8 cellular contexts compared by ENCODE assay signal in genomic region chr22:26656896-26657851, GRCh38. TPM values are rescaled to one million over a fixed set of nuclear protein-coding genes. Genes with fewer than 3 reads are reported as not detected.
DNase-seq lines count a peak whose midpoint lies in the region; ATAC-seq and TF ChIP-seq lines count a peak whose summit lies in the region.

MIAT (plus strand) TSS chr22:26657588.

- H3K4me1 ChIP-seq in BE2C (peaks cover 5% of the 10 kb centered on the region), HAP-1 (peaks cover 27% of the 10 kb centered on the region)

- in situ Hi-C loops in HAP-1 (cut with MboI; ENCODE audit: low sequenced_read_pairs), result no loop called here

- H3K4me3 ChIP-seq in BE2C (ENCODE audit: low read depth, low read length) (peak within 1 kb of the TSS; percentile 76), HAP-1 (peak within 1 kb of the TSS; percentile 33), kidney epithelial cell (ENCODE audit: low read depth, low read length) (peak within 1 kb of the TSS; percentile 17)

- H3K4me3 Mint-ChIP-seq in T-helper 1 cell treated with Interleukin-12 subunit alpha and Interleukin-12 subunit beta and Interleukin-4 antibody, amounts not matched to agents 30 μg/mL and 1 μg/mL, for 36 hours, result peak within 1 kb of the TSS; percentile 96
- peak within 1 kb of the TSS; percentile 93 to 99 (median 96) for H3K4me3 Mint-ChIP-seq in brain

- peak; percentile 50 for DNase-seq in BE2C
- DNase-seq in HAP-1 (ENCODE audit: low spot score in 2 of 2), result peak in 1 of 2 experiments; percentile 70
- DNase-seq in kidney epithelial cell (ENCODE audit: low read depth), result no peak
- peak; percentile 45 for DNase-seq in stimulated activated CD8-positive, alpha-beta memory T cell treated with anti-CD3 and anti-CD28 coated beads, Interleukin-12 subunit alpha, Interleukin-12 subunit beta, amount 100 ng/mL, for 4 hours (ENCODE audit: low read depth)
- no peak for DNase-seq in glomerular visceral epithelial cell (ENCODE audit: extremely low spot score)

- ATAC-seq in GM21528 (IDR thresholded peaks at IDR 0.05; ENCODE audit: low FRiP score, unreplicated experiment), result no peak

- peaks cover 16% of the 10 kb centered on the region for H3K27me3 Mint-ChIP-seq in T-helper 1 cell treated with Interleukin-12 subunit alpha and Interleukin-12 subunit beta and Interleukin-4 antibody, amounts not matched to agents 30 μg/mL and 1 μg/mL, for 36 hours (ENCODE audit: low read depth)
- peaks cover 27% of the 10 kb centered on the region for H3K27me3 Mint-ChIP-seq in brain

- H3K9me3 ChIP-seq in BE2C (no peaks in the 10 kb centered on the region), HAP-1 (no peaks in the 10 kb centered on the region)

- no peaks in the 10 kb centered on the region for H3K9me3 Mint-ChIP-seq in T-helper 1 cell treated with Interleukin-12 subunit alpha and Interleukin-12 subunit beta and Interleukin-4 antibody, amounts not matched to agents 30 μg/mL and 1 μg/mL, for 36 hours
- peaks cover 0 to 5% (median 0%) of the 10 kb centered on the region in 5 experiments for H3K9me3 Mint-ChIP-seq in brain

- peaks cover 24% of the 10 kb centered on the region for H3K4me1 Mint-ChIP-seq in T-helper 1 cell treated with Interleukin-12 subunit alpha and Interleukin-12 subunit beta and Interleukin-4 antibody, amounts not matched to agents 30 μg/mL and 1 μg/mL, for 36 hours (ENCODE audit: low read depth)
- peaks cover 50% of the 10 kb centered on the region for H3K4me1 Mint-ChIP-seq in brain

- H3K36me3 ChIP-seq in BE2C, result no peaks in the 10 kb centered on the region
- H3K36me3 ChIP-seq in HAP-1 (replicated peaks), result no peaks in the 10 kb centered on the region
- no peaks in the 10 kb centered on the region for H3K36me3 ChIP-seq in kidney epithelial cell (ENCODE audit: control insufficient read depth, insufficient read depth, low read length)

- peak within 1 kb of the TSS; percentile 92 for H3K27ac Mint-ChIP-seq in T-helper 1 cell treated with Interleukin-12 subunit alpha and Interleukin-12 subunit beta and Interleukin-4 antibody, amounts not matched to agents 30 μg/mL and 1 μg/mL, for 36 hours
- H3K27ac Mint-ChIP-seq in brain, result peak within 1 kb of the TSS; percentile 69 to 100 (median 99)

- no peak for TF ChIP-seq CTCF in BE2C (IDR thresholded peaks at IDR 0.05; ENCODE audit: low read depth, low read length)
- TF ChIP-seq CTCF in brain (conservative IDR thresholded peaks at IDR 0.05), result no peak
- no peak for TF ChIP-seq CTCF in kidney epithelial cell (IDR thresholded peaks at IDR 0.05; ENCODE audit: insufficient read depth, low read length, poor library complexity, severe bottlenecking)

- H3K27me3 ChIP-seq in BE2C, result peaks cover 4% of the 10 kb centered on the region
- no peaks in the 10 kb centered on the region; the same call in 1 of the 2 replicates for H3K27me3 ChIP-seq in HAP-1 (ENCODE audit: low read depth)
- H3K27me3 ChIP-seq in kidney epithelial cell (ENCODE audit: control insufficient read depth, insufficient read depth, low read length), result peaks cover 28% of the 10 kb centered on the region

- peaks cover 20% of the 10 kb centered on the region for H3K36me3 Mint-ChIP-seq in T-helper 1 cell treated with Interleukin-12 subunit alpha and Interleukin-12 subunit beta and Interleukin-4 antibody, amounts not matched to agents 30 μg/mL and 1 μg/mL, for 36 hours (ENCODE audit: low read depth)
- H3K36me3 Mint-ChIP-seq in brain, result peaks cover 6% of the 10 kb centered on the region

RNA-seq across cellular contexts. Expression of gene MIAT, which starts in this region (rescaled TPM):
- 6.1 TPM for polyA plus RNA-seq in BE2C (2012; ENCODE audit: insufficient read depth, insufficient read length, low read depth)
- polyA plus RNA-seq in brain (ENCODE audit: insufficient read depth, low read depth, low replicate concordance), result 12.9 TPM
- total RNA-seq in kidney epithelial cell, result 0.50 and 3.0 TPM in 2 replicates

Comparison
In these comparisons a context has a peak if more than half of its experiments do, and no peak if none do; other contexts are left out.
1. DNase-seq: peak in BE2C (single experiment) and stimulated activated CD8-positive, alpha-beta memory T cell treated with anti-CD3 and anti-CD28 coated beads, Interleukin-12 subunit alpha, Interleukin-12 subunit beta, amount 100 ng/mL, for 4 hours (single experiment); none in kidney epithelial cell (single experiment) and glomerular visceral epithelial cell (single experiment).
2. H3K4me3 ChIP-seq: peak in every context shown above with its lines; median percentile 76 in BE2C; 33 in HAP-1; 17 in kidney epithelial cell.